10 cellular contexts compared by ENCODE assay signal in genomic region chr7:107179326-107180163, GRCh38. TPM values are rescaled to one million over a fixed set of nuclear protein-coding genes. Genes with fewer than 3 reads are reported as not detected.
A peak's percentile ranks its signal among the peaks of the same experiment; 100 is the strongest.
DNase-seq lines count a peak whose midpoint lies in the region; ATAC-seq and TF ChIP-seq lines count a peak whose summit lies in the region.
"Had no signal": no experiment of that assay in that cellular context is flagged by ENCODE, and none has a peak within 500 bp of the region (broad histone marks: within the 10 kb centered on the region; RNA-seq: fewer than 3 reads in every experiment).

No MANE protein-coding gene starts in this region.

- no peaks in the 10 kb centered on the region for H3K27me3 Mint-ChIP-seq in activated T-cell treated with anti-CD3 and anti-CD28 coated beads, Interleukin-2, amount 50 U/mL, for 72 hours (ENCODE audit: low read depth)
- H3K27me3 Mint-ChIP-seq: naive thymus-derived CD4-positive, alpha-beta T cell had no signal

- peak overlapping the region; percentile 95 for H3K27ac Mint-ChIP-seq in activated T-cell treated with anti-CD3 and anti-CD28 coated beads, Interleukin-2, amount 50 U/mL, for 72 hours

- no peaks in the 10 kb centered on the region for H3K9me3 ChIP-seq in transverse colon

- intact Hi-C loops in transverse colon (cut with DNase I; ENCODE audit: low total_unique reads): no loop called here

- peaks cover 9 to 14% of the 10 kb centered on the region in 2 donors for H3K36me3 Mint-ChIP-seq in activated T-cell treated with anti-CD3 and anti-CD28 coated beads, Interleukin-2, amount 50 U/mL, for 72 hours (ENCODE audit: insufficient read depth in 2 of 2)

- in situ Hi-C loops in transverse colon (cut with MboI; ENCODE audit: low pct_ligation_motif_present in 1 of 4, low pct_unique_long_range_greater_than_20kb in 1 of 4, low sequenced_read_pairs in 3 of 4): loop anchor here in 2 of 4 donors (25.0 kb wide), 3 partner anchors 408 to 708 kb away; partner anchors contain the start of genes BCAP29 (in 1 of the 2), CBLL1 (in 1 of the 2) and DLD (in 1 of the 2)

- no peak for TF ChIP-seq EP300 in transverse colon (IDR thresholded peaks at IDR 0.05; ENCODE audit: low read depth)

- ATAC-seq in activated T-cell treated with anti-CD3 and anti-CD28 coated beads, Interleukin-2, amount 50 U/mL, for 72 hours (replicated peaks in 1 of 2): peak; percentile 49 to 59
- no peak for ATAC-seq in GM21825 (IDR thresholded peaks at IDR 0.05; ENCODE audit: unreplicated experiment)

- peaks cover 0 to 30% (median 8%) of the 10 kb centered on the region in 4 donors for H3K36me3 ChIP-seq in transverse colon

- no peaks in the 10 kb centered on the region for H3K9me3 Mint-ChIP-seq in activated T-cell treated with anti-CD3 and anti-CD28 coated beads, Interleukin-2, amount 50 U/mL, for 72 hours
- H3K9me3 Mint-ChIP-seq: naive thymus-derived CD4-positive, alpha-beta T cell had no signal

- no peaks in the 10 kb centered on the region for H3K27me3 ChIP-seq in transverse colon

- H3K4me1 ChIP-seq in transverse colon: peaks cover 12 to 46% (median 29%) of the 10 kb centered on the region in 4 donors

- 68 to 83% methylated on average over 6 to 14 of the region's 14 CpGs for WGBS in transverse colon (ENCODE audit: low coverage in 1 of 2), 2 donors

- TF ChIP-seq CTCF in fibroblast of pulmonary artery (IDR thresholded peaks at IDR 0.05; ENCODE audit: low read length, missing control alignments): no peak
- no peak for TF ChIP-seq CTCF in transverse colon (IDR thresholded peaks at IDR 0.05)

- H3K4me3 Mint-ChIP-seq in activated T-cell treated with anti-CD3 and anti-CD28 coated beads, Interleukin-2, amount 50 U/mL, for 72 hours: peak overlapping the region; percentile 32 to 70

- H3K4me3 ChIP-seq in fibroblast of pulmonary artery (replicated peaks; ENCODE audit: low read depth, low read length) (no peak overlapping the region), transverse colon (no peak overlapping the region)
- H3K4me3 ChIP-seq: GM12878 had no signal

- DNase-seq in stimulated activated CD4-positive, alpha-beta T cell treated with anti-CD3 and anti-CD28 coated beads, Interleukin-15, amount 100 ng/mL, for 24 hours: peak; percentile 10
- no peak for DNase-seq in stimulated activated CD4-positive, alpha-beta T cell treated with anti-CD3 and anti-CD28 coated beads, Interleukin-4, amount 100 ng/mL, for 4 hours
- no peak for DNase-seq in activated T-cell treated with anti-CD3 and anti-CD28 coated beads, Interleukin-2, amount 50 U/mL, for 72 hours
- peak; percentile 31 for DNase-seq in fibroblast of pulmonary artery (ENCODE audit: low read depth)
- DNase-seq in transverse colon: no peak
- DNase-seq in UCSD-AML1 (lab: John Stamatoyannopoulos, UW; ENCODE audit: unreplicated experiment): no peak
- no peak for DNase-seq in GM19238 (ENCODE audit: insufficient read length, low spot score)

- no peak for TF ChIP-seq POLR2A in transverse colon (IDR thresholded peaks at IDR 0.05)

- H3K4me1 Mint-ChIP-seq in activated T-cell treated with anti-CD3 and anti-CD28 coated beads, Interleukin-2, amount 50 U/mL, for 72 hours (ENCODE audit: low read depth): peaks cover 51% of the 10 kb centered on the region

- H3K27ac ChIP-seq in transverse colon: peak overlapping the region; percentile 5 to 48 (median 36)

RNA-seq across cellular contexts. Expression of gene HBP1, which starts 10.7 kb away (rescaled TPM):
- total RNA-seq in activated T-cell treated with anti-CD3 and anti-CD28 coated beads, Interleukin-2, amount 50 U/mL, for 72 hours: 10 to 100 TPM; 41.1 to 58.0 TPM
- 100 to 1,000 TPM in 1 of 4 donors, 10 to 100 TPM in 3; 59.5 to 170 (median 88.3) TPM for total RNA-seq in transverse colon

Comparison
In these comparisons a context has a peak if more than half of its experiments do, and no peak if none do; other contexts are left out.
1. DNase-seq: peak in stimulated activated CD4-positive, alpha-beta T cell treated with anti-CD3 and anti-CD28 coated beads, Interleukin-15, amount 100 ng/mL, for 24 hours (single experiment) and fibroblast of pulmonary artery (single experiment); none in stimulated activated CD4-positive, alpha-beta T cell treated with anti-CD3 and anti-CD28 coated beads, Interleukin-4, amount 100 ng/mL, for 4 hours (0 of 2), activated T-cell treated with anti-CD3 and anti-CD28 coated beads, Interleukin-2, amount 50 U/mL, for 72 hours (0 of 2), transverse colon (single experiment), UCSD-AML1 (single experiment) and GM19238 (single experiment).